ENCODE assay signal across 1 cellular context in the genomic region with DNA sequence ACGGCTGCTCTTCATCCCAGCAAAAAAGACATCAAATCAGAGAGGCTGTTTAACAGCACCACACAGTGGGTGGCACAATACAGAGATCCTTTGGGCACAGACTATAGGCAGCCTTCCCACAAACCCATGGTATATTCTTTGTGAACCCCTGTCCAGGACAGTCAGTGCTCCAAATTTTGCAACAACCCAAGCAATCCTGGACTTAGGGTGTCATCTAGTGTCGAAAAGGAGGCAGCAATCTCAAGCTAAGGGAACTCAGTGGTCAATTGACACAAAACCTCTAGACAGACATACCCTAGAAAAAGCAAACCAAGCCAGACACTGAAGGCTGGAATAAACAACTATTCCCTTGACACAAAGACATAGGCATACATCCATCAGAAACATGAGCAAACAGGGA.
TF ChIP-seq lines count a peak whose summit lies in the region.

No MANE protein-coding gene starts in this region.

TF ChIP-seq in HCT116, 20 proteins besides CTCF, POLR2A, EP300 and RAD21 (continued from another document):
- TF ChIP-seq EZH2 (IDR thresholded peaks at IDR 0.05) = no peak
- no peak for TF ChIP-seq POLR2AphosphoS5 (IDR thresholded peaks at IDR 0.05; ENCODE audit: low read depth, low read length)
- TF ChIP-seq CBX3 (IDR thresholded peaks at IDR 0.05; ENCODE audit: low read depth) = no peak
- TF ChIP-seq, protein P1, sequence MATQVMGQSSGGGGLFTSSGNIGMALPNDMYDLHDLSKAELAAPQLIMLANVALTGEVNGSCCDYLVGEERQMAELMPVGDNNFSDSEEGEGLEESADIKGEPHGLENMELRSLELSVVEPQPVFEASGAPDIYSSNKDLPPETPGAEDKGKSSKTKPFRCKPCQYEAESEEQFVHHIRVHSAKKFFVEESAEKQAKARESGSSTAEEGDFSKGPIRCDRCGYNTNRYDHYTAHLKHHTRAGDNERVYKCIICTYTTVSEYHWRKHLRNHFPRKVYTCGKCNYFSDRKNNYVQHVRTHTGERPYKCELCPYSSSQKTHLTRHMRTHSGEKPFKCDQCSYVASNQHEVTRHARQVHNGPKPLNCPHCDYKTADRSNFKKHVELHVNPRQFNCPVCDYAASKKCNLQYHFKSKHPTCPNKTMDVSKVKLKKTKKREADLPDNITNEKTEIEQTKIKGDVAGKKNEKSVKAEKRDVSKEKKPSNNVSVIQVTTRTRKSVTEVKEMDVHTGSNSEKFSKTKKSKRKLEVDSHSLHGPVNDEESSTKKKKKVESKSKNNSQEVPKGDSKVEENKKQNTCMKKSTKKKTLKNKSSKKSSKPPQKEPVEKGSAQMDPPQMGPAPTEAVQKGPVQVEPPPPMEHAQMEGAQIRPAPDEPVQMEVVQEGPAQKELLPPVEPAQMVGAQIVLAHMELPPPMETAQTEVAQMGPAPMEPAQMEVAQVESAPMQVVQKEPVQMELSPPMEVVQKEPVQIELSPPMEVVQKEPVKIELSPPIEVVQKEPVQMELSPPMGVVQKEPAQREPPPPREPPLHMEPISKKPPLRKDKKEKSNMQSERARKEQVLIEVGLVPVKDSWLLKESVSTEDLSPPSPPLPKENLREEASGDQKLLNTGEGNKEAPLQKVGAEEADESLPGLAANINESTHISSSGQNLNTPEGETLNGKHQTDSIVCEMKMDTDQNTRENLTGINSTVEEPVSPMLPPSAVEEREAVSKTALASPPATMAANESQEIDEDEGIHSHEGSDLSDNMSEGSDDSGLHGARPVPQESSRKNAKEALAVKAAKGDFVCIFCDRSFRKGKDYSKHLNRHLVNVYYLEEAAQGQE (IDR thresholded peaks at IDR 0.05; ENCODE audit: low read depth) = no peak
- TF ChIP-seq, protein P2, sequence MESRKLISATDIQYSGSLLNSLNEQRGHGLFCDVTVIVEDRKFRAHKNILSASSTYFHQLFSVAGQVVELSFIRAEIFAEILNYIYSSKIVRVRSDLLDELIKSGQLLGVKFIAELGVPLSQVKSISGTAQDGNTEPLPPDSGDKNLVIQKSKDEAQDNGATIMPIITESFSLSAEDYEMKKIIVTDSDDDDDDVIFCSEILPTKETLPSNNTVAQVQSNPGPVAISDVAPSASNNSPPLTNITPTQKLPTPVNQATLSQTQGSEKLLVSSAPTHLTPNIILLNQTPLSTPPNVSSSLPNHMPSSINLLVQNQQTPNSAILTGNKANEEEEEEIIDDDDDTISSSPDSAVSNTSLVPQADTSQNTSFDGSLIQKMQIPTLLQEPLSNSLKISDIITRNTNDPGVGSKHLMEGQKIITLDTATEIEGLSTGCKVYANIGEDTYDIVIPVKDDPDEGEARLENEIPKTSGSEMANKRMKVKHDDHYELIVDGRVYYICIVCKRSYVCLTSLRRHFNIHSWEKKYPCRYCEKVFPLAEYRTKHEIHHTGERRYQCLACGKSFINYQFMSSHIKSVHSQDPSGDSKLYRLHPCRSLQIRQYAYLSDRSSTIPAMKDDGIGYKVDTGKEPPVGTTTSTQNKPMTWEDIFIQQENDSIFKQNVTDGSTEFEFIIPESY (IDR thresholded peaks at IDR 0.05; ENCODE audit: extremely low read depth, insufficient replicate concordance, low read length) = no peak
- no peak for TF ChIP-seq SRF (IDR thresholded peaks at IDR 0.05; ENCODE audit: low read depth)
